In genomic region chr19:50475101-50475568, GRCh38 we compare ENCODE assay signal across 15 cellular contexts. TPM values are rescaled to one million over a fixed set of nuclear protein-coding genes. Genes with fewer than 3 reads are reported as not detected.
DNase-seq lines count a peak whose midpoint lies in the region; ATAC-seq lines count a peak whose summit lies in the region.
"Had no signal": no experiment of that assay in that cellular context is flagged by ENCODE, and none has a peak within 500 bp of the region (broad histone marks: within the 10 kb centered on the region; RNA-seq: fewer than 3 reads in every experiment).

No MANE protein-coding gene starts in this region.

- peaks cover 23% of the 10 kb centered on the region for H3K36me3 Mint-ChIP-seq in activated naive CD4-positive, alpha-beta T cell treated with anti-CD3 and anti-CD28 coated beads, Interleukin-2, amount 10 ng/mL, durations not matched to agents 7 days and 5 days
- H3K36me3 Mint-ChIP-seq in activated CD8-positive, alpha-beta T cell treated with anti-CD3 and anti-CD28 coated beads, Interleukin-2, amount 10 ng/mL, durations not matched to agents 7 days and 5 days (ENCODE audit: low read depth) = peaks cover 20% of the 10 kb centered on the region
- peaks cover 47% of the 10 kb centered on the region for H3K36me3 Mint-ChIP-seq in stimulated activated effector memory CD8-positive, alpha-beta T cell treated with anti-CD3 and anti-CD28 coated beads, Interleukin-12 subunit alpha, Interleukin-12 subunit beta, amount 100 ng/mL, for 72 hours

- H3K27ac Mint-ChIP-seq in activated naive CD4-positive, alpha-beta T cell treated with anti-CD3 and anti-CD28 coated beads, Interleukin-2, amount 10 ng/mL, durations not matched to agents 7 days and 5 days = peak overlapping the region; percentile 87
- H3K27ac Mint-ChIP-seq in activated CD8-positive, alpha-beta T cell treated with anti-CD3 and anti-CD28 coated beads, Interleukin-2, amount 10 ng/mL, durations not matched to agents 7 days and 5 days = peak overlapping the region; percentile 44
- peak overlapping the region; percentile 97 for H3K27ac Mint-ChIP-seq in stimulated activated effector memory CD8-positive, alpha-beta T cell treated with anti-CD3 and anti-CD28 coated beads, Interleukin-12 subunit alpha, Interleukin-12 subunit beta, amount 100 ng/mL, for 72 hours

- POLR2A ChIA-PET in activated CD8-positive, alpha-beta T cell treated with anti-CD3 and anti-CD28 coated beads, Interleukin-2, amount 10 ng/mL, durations not matched to agents 7 days and 5 days (lab: Charles Lee) = interaction anchor here (0.5 kb wide), 1 partner anchor 36 kb away, joined by 3 read pairs; the partner anchor contains the start of gene JOSD2

- DNase-seq in activated naive CD4-positive, alpha-beta T cell treated with anti-CD3 and anti-CD28 coated beads, Interleukin-2, amount 10 ng/mL, durations not matched to agents 7 days and 5 days = no peak
- no peak for DNase-seq in activated naive CD4-positive, alpha-beta T cell (lab: John Stamatoyannopoulos, UW)
- no peak for DNase-seq in activated CD8-positive, alpha-beta T cell treated with anti-CD3 and anti-CD28 coated beads, Interleukin-2, amount 10 ng/mL, durations not matched to agents 7 days and 5 days
- peak; percentile 64 for DNase-seq in left lobe of liver (ENCODE audit: low spot score)
- no peak for DNase-seq in stimulated activated effector memory CD8-positive, alpha-beta T cell treated with anti-CD3 and anti-CD28 coated beads, Interleukin-12 subunit alpha, Interleukin-12 subunit beta, amount 100 ng/mL, for 72 hours (ENCODE audit: low spot score in 2 of 2)
- DNase-seq in HUDEP-2 (lab: John Stamatoyannopoulos, UW; ENCODE audit: unreplicated experiment in 76 of 76) = no peak
- DNase-seq: NCI-H748 treated with DMSO at 0.1 percent for 48 hours; stimulated activated CD4-positive, alpha-beta T cell treated with anti-CD3 and anti-CD28 coated beads, Interleukin-4, amount 100 ng/mL, for 1 hour had no signal

- H3K4me1 Mint-ChIP-seq in activated naive CD4-positive, alpha-beta T cell treated with anti-CD3 and anti-CD28 coated beads, Interleukin-2, amount 10 ng/mL, durations not matched to agents 7 days and 5 days = peaks cover 26% of the 10 kb centered on the region
- peaks cover 16% of the 10 kb centered on the region for H3K4me1 Mint-ChIP-seq in activated CD8-positive, alpha-beta T cell treated with anti-CD3 and anti-CD28 coated beads, Interleukin-2, amount 10 ng/mL, durations not matched to agents 7 days and 5 days (ENCODE audit: low read depth)
- H3K4me1 Mint-ChIP-seq in stimulated activated effector memory CD8-positive, alpha-beta T cell treated with anti-CD3 and anti-CD28 coated beads, Interleukin-12 subunit alpha, Interleukin-12 subunit beta, amount 100 ng/mL, for 72 hours = peaks cover 44% of the 10 kb centered on the region

- ATAC-seq in activated CD8-positive, alpha-beta T cell treated with anti-CD3 and anti-CD28 coated beads, Interleukin-2, amount 10 ng/mL, durations not matched to agents 7 days and 5 days = no peak
- peak; percentile 50 for ATAC-seq in left lobe of liver
- ATAC-seq in stimulated activated effector memory CD8-positive, alpha-beta T cell treated with anti-CD3 and anti-CD28 coated beads, Interleukin-12 subunit alpha, Interleukin-12 subunit beta, amount 100 ng/mL, for 72 hours = no peak
- ATAC-seq in HG03520 (IDR thresholded peaks at IDR 0.05; ENCODE audit: unreplicated experiment) = no peak
- ATAC-seq in HG03442 (IDR thresholded peaks at IDR 0.05; ENCODE audit: unreplicated experiment) = no peak

- H3K4me3 Mint-ChIP-seq in activated naive CD4-positive, alpha-beta T cell treated with anti-CD3 and anti-CD28 coated beads, Interleukin-2, amount 10 ng/mL, durations not matched to agents 7 days and 5 days = peak overlapping the region; percentile 57
- peak overlapping the region; percentile 38 for H3K4me3 Mint-ChIP-seq in activated CD8-positive, alpha-beta T cell treated with anti-CD3 and anti-CD28 coated beads, Interleukin-2, amount 10 ng/mL, durations not matched to agents 7 days and 5 days
- H3K4me3 Mint-ChIP-seq in stimulated activated effector memory CD8-positive, alpha-beta T cell treated with anti-CD3 and anti-CD28 coated beads, Interleukin-12 subunit alpha, Interleukin-12 subunit beta, amount 100 ng/mL, for 72 hours = peak overlapping the region; percentile 98

- CTCF ChIA-PET in activated naive CD4-positive, alpha-beta T cell treated with anti-CD3 and anti-CD28 coated beads, Interleukin-2, amount 10 ng/mL, durations not matched to agents 7 days and 5 days (lab: Charles Lee) = interaction anchor here (1.6 kb wide), 1 partner anchor 12 kb away, joined by 4 read pairs; no protein-coding TSS in a partner anchor
- CTCF ChIA-PET in activated CD8-positive, alpha-beta T cell treated with anti-CD3 and anti-CD28 coated beads, Interleukin-2, amount 10 ng/mL, durations not matched to agents 7 days and 5 days (lab: Charles Lee) = interaction anchor here (0.8 to 1.0 kb wide), 2 partner anchors 14 to 118 kb away, joined by 3 read pairs; no protein-coding TSS in a partner anchor

- peaks cover 4% of the 10 kb centered on the region for H3K9me3 Mint-ChIP-seq in activated naive CD4-positive, alpha-beta T cell treated with anti-CD3 and anti-CD28 coated beads, Interleukin-2, amount 10 ng/mL, durations not matched to agents 7 days and 5 days
- H3K9me3 Mint-ChIP-seq in activated CD8-positive, alpha-beta T cell treated with anti-CD3 and anti-CD28 coated beads, Interleukin-2, amount 10 ng/mL, durations not matched to agents 7 days and 5 days (ENCODE audit: insufficient read depth) = no peaks in the 10 kb centered on the region
- H3K9me3 Mint-ChIP-seq in stimulated activated effector memory CD8-positive, alpha-beta T cell treated with anti-CD3 and anti-CD28 coated beads, Interleukin-12 subunit alpha, Interleukin-12 subunit beta, amount 100 ng/mL, for 72 hours = no peaks in the 10 kb centered on the region

- H3K27me3 Mint-ChIP-seq in activated naive CD4-positive, alpha-beta T cell treated with anti-CD3 and anti-CD28 coated beads, Interleukin-2, amount 10 ng/mL, durations not matched to agents 7 days and 5 days = peaks cover 26% of the 10 kb centered on the region
- no peaks in the 10 kb centered on the region for H3K27me3 Mint-ChIP-seq in activated CD8-positive, alpha-beta T cell treated with anti-CD3 and anti-CD28 coated beads, Interleukin-2, amount 10 ng/mL, durations not matched to agents 7 days and 5 days (ENCODE audit: low read depth)

RNA-seq across cellular contexts. Expression of gene EMC10, which starts 1.2 kb away (rescaled TPM):
- 10 to 100 TPM; 54.8 to 56.9 TPM for total RNA-seq in activated CD8-positive, alpha-beta T cell treated with anti-CD3 and anti-CD28 coated beads, Interleukin-2, amount 10 ng/mL, durations not matched to agents 7 days and 5 days
- total RNA-seq in left lobe of liver = 55.2 TPM

RNA-seq across cellular contexts. Expression of gene GARIN5A, which starts 1.5 kb away (rescaled TPM):
- under 1 TPM in 1 of 2 experiments, not detected in 1; 0.29 TPM for total RNA-seq in activated CD8-positive, alpha-beta T cell treated with anti-CD3 and anti-CD28 coated beads, Interleukin-2, amount 10 ng/mL, durations not matched to agents 7 days and 5 days
- 1.8 TPM for total RNA-seq in left lobe of liver
- total RNA-seq: fibroblast of villous mesenchyme, urinary bladder had no signal

RNA-seq across cellular contexts. Expression of gene JOSD2, which starts 35.9 kb away (rescaled TPM):
- 10 to 100 TPM; 49.8 to 51.3 TPM for total RNA-seq in activated CD8-positive, alpha-beta T cell treated with anti-CD3 and anti-CD28 coated beads, Interleukin-2, amount 10 ng/mL, durations not matched to agents 7 days and 5 days
- 22.8 TPM for total RNA-seq in left lobe of liver

RNA-seq across cellular contexts. Expression of gene ASPDH, which starts 38.6 kb away (rescaled TPM):
- total RNA-seq in activated CD8-positive, alpha-beta T cell treated with anti-CD3 and anti-CD28 coated beads, Interleukin-2, amount 10 ng/mL, durations not matched to agents 7 days and 5 days = not detected
- 61.1 TPM for total RNA-seq in left lobe of liver
- total RNA-seq: fibroblast of villous mesenchyme, left lung, M059J, sciatic nerve, urinary bladder had no signal

RNA-seq across cellular contexts. Expression of gene MYBPC2, which starts 42.4 kb away (rescaled TPM):
- not detected for total RNA-seq in activated CD8-positive, alpha-beta T cell treated with anti-CD3 and anti-CD28 coated beads, Interleukin-2, amount 10 ng/mL, durations not matched to agents 7 days and 5 days
- total RNA-seq in left lobe of liver = not detected
- total RNA-seq: fibroblast of villous mesenchyme, M059J, sciatic nerve had no signal

Comparison
In these comparisons a context has a peak if more than half of its experiments do, and no peak if none do; other contexts are left out.
1. H3K27ac Mint-ChIP-seq: peak in every context shown above with its lines; median percentile 97 in stimulated activated effector memory CD8-positive, alpha-beta T cell treated with anti-CD3 and anti-CD28 coated beads, Interleukin-12 subunit alpha, Interleukin-12 subunit beta, amount 100 ng/mL, for 72 hours; 87 in activated naive CD4-positive, alpha-beta T cell treated with anti-CD3 and anti-CD28 coated beads, Interleukin-2, amount 10 ng/mL, durations not matched to agents 7 days and 5 days; 44 in activated CD8-positive, alpha-beta T cell treated with anti-CD3 and anti-CD28 coated beads, Interleukin-2, amount 10 ng/mL, durations not matched to agents 7 days and 5 days.
2. H3K4me3 Mint-ChIP-seq: peak in every context shown above with its lines; median percentile 98 in stimulated activated effector memory CD8-positive, alpha-beta T cell treated with anti-CD3 and anti-CD28 coated beads, Interleukin-12 subunit alpha, Interleukin-12 subunit beta, amount 100 ng/mL, for 72 hours; 57 in activated naive CD4-positive, alpha-beta T cell treated with anti-CD3 and anti-CD28 coated beads, Interleukin-2, amount 10 ng/mL, durations not matched to agents 7 days and 5 days; 38 in activated CD8-positive, alpha-beta T cell treated with anti-CD3 and anti-CD28 coated beads, Interleukin-2, amount 10 ng/mL, durations not matched to agents 7 days and 5 days.